ENCODE assay signal across 36 cellular contexts in genomic region chr1:5826601-5827000, GRCh38.
"Had no signal": no experiment of that assay in that cellular context is flagged by ENCODE, and none has a peak within 500 bp of the region (broad histone marks: within the 10 kb centered on the region; RNA-seq: fewer than 3 reads in every experiment).

No MANE protein-coding gene starts in this region.

- H3K4me3 Mint-ChIP-seq: activated B cell treated with CpG ODN at 0.5 μM for 24 hours; activated CD4-positive, alpha-beta T cell treated with anti-CD3 and anti-CD28 coated beads, Interleukin-2, amount 10 ng/mL, durations not matched to agents 24 days and 14 days; activated CD8-positive, alpha-beta T cell treated with anti-CD3 and anti-CD28 coated beads for 36 hours; activated naive CD4-positive, alpha-beta T cell treated with anti-CD3 and anti-CD28 coated beads for 36 hours; activated T-cell treated with anti-CD3 and anti-CD28 coated beads, Interleukin-2, amount 50 U/mL, for 24 hours; activated T-helper 1 cell treated with anti-CD3 and anti-CD28 coated beads, Interleukin-12 subunit alpha, Interleukin-12 subunit beta, Interleukin-2, Interleukin-4 antibody, amounts not matched to agents 30 ng/mL and 10 ng/mL and 1 ng/mL, durations not matched to agents 14 hours and 24 hours and 36 hours; T-cell; T-helper 17 cell had no signal

- ATAC-seq: activated CD8-positive, alpha-beta T cell treated with anti-CD3 and anti-CD28 coated beads for 36 hours; activated naive CD4-positive, alpha-beta T cell treated with anti-CD3 and anti-CD28 coated beads, Interleukin-2, amount 50 U/mL, for 72 hours; body of pancreas; PC-3; Right ventricle myocardium inferior; SK-N-SH treated with all-trans-retinoic acid at 6 μM for 48 hours; T-cell; T-helper 17 cell had no signal

- DNase-seq: activated B cell treated with CpG ODN at 0.5 μM for 24 hours; activated CD4-positive, alpha-beta T cell treated with anti-CD3 and anti-CD28 coated beads, Interleukin-2, amount 10 ng/mL, durations not matched to agents 24 days and 14 days; activated CD4-positive, alpha-beta T cell treated with anti-CD3 and anti-CD28 coated beads, Interleukin-2, amount 50 U/mL, for 4 hours; activated CD8-positive, alpha-beta T cell treated with anti-CD3 and anti-CD28 coated beads for 36 hours; activated gamma-delta T cell treated with Interleukin-2 at 50 U/mL for 16 hours; activated naive CD4-positive, alpha-beta T cell treated with anti-CD3 and anti-CD28 coated beads for 36 hours; activated T-cell treated with anti-CD3 and anti-CD28 coated beads, Interleukin-2, amount 50 U/mL, for 24 hours; adrenal gland; body of pancreas; Kasumi-1; KG1; MG63; NCI-H1092 treated with DMSO at 0.1 percent for 48 hours; NCI-H1417; NCI-H146; NCI-H187; NCI-H2029 treated with DMSO at 0.1 percent for 48 hours; NCI-H2107; NCI-H2171; NCI-H510A; NCI-H526; NCI-H748 treated with DMSO at 0.1 percent for 48 hours; NK-92 treated with Interleukin-12 subunit alpha and Interleukin-12 subunit beta, amount 100 ng/mL, for 24 hours; PC-3; Peyer's patch; RPMI8226; SIG-M5; T-cell; T-helper 17 cell; T-helper 9 cell had no signal

- H3K36me3 ChIP-seq: adrenal gland, breast epithelium, MG63, Peyer's patch had no signal

- H3K27ac Mint-ChIP-seq: activated B cell treated with CpG ODN at 0.5 μM for 24 hours; activated CD4-positive, alpha-beta T cell treated with anti-CD3 and anti-CD28 coated beads, Interleukin-2, amount 10 ng/mL, durations not matched to agents 24 days and 14 days; activated CD8-positive, alpha-beta T cell treated with anti-CD3 and anti-CD28 coated beads for 36 hours; activated naive CD4-positive, alpha-beta T cell treated with anti-CD3 and anti-CD28 coated beads for 36 hours; activated naive CD4-positive, alpha-beta T cell treated with anti-CD3 and anti-CD28 coated beads, Interleukin-2, amount 50 U/mL, for 72 hours; activated T-cell treated with anti-CD3 and anti-CD28 coated beads, Interleukin-2, amount 50 U/mL, for 24 hours; activated T-helper 1 cell treated with anti-CD3 and anti-CD28 coated beads, Interleukin-12 subunit alpha, Interleukin-12 subunit beta, Interleukin-2, Interleukin-4 antibody, amounts not matched to agents 30 ng/mL and 10 ng/mL and 1 ng/mL, durations not matched to agents 14 hours and 24 hours and 36 hours; T-cell; T-helper 17 cell had no signal

- H3K36me3 Mint-ChIP-seq: activated naive CD4-positive, alpha-beta T cell treated with anti-CD3 and anti-CD28 coated beads, Interleukin-2, amount 50 U/mL, for 72 hours; T-cell had no signal

- H3K4me1 ChIP-seq: adrenal gland, breast epithelium, Peyer's patch had no signal

- H3K27me3 ChIP-seq: adrenal gland, body of pancreas, MG63, Peyer's patch had no signal

- H3K27me3 Mint-ChIP-seq: activated B cell treated with CpG ODN at 0.5 μM for 24 hours; activated CD4-positive, alpha-beta T cell treated with anti-CD3 and anti-CD28 coated beads, Interleukin-2, amount 10 ng/mL, durations not matched to agents 24 days and 14 days had no signal

- H3K9me3 Mint-ChIP-seq: activated T-helper 1 cell treated with anti-CD3 and anti-CD28 coated beads, Interleukin-12 subunit alpha, Interleukin-12 subunit beta, Interleukin-2, Interleukin-4 antibody, amounts not matched to agents 30 ng/mL and 10 ng/mL and 1 ng/mL, durations not matched to agents 14 hours and 24 hours and 36 hours had no signal

- H3K9me3 ChIP-seq: adrenal gland, body of pancreas, MG63, Peyer's patch had no signal

- H3K27ac ChIP-seq: adrenal gland, body of pancreas, breast epithelium, Peyer's patch, VCaP had no signal

- H3K4me3 ChIP-seq: adrenal gland, body of pancreas, breast epithelium, MG63, Peyer's patch had no signal

- H3K4me1 Mint-ChIP-seq: activated B cell treated with CpG ODN at 0.5 μM for 24 hours; activated CD4-positive, alpha-beta T cell treated with anti-CD3 and anti-CD28 coated beads, Interleukin-2, amount 10 ng/mL, durations not matched to agents 24 days and 14 days; T-cell; T-helper 17 cell had no signal
